ENCODE assay signal across 17 cellular contexts in the genomic region with DNA sequence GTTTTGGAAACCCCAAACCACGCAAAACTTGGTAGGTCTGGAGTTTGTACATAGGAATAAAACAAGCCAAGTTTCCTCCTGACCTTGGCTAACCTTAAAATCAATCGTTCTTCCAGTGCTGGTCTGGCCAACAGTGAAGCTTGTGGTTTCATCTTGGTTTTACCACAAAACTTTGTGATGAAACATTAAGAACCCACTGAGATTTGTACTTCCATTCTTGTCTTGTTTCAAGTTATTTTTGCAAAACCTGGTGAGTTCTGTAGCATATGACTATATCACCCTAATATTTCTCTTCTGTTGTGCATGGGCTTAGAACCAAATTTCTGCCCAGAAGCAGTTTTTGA. TPM values are rescaled to one million over a fixed set of nuclear protein-coding genes. Genes with fewer than 3 reads are reported as not detected.
A peak's percentile ranks its signal among the peaks of the same experiment; 100 is the strongest.
DNase-seq lines count a peak whose midpoint lies in the region; TF ChIP-seq lines count a peak whose summit lies in the region.
"Had no signal": no experiment of that assay in that cellular context is flagged by ENCODE, and none has a peak within 500 bp of the region (broad histone marks: within the 10 kb centered on the region; RNA-seq: fewer than 3 reads in every experiment).

No MANE protein-coding gene starts in this region.

- peak; percentile 37 for DNase-seq in AG04449 (ENCODE audit: low read depth, low spot score)
- peak; percentile 10 for DNase-seq in HT1080 (ENCODE audit: low read depth)
- DNase-seq in glomerular visceral epithelial cell (ENCODE audit: extremely low spot score) = peak; percentile 51
- no peak for DNase-seq in RWPE1 (ENCODE audit: low spot score)
- DNase-seq in NCI-H526 (lab: John Stamatoyannopoulos, UW) = no peak
- DNase-seq in A172 (ENCODE audit: low spot score) = no peak
- DNase-seq in GF-D8 (lab: John Stamatoyannopoulos, UW) = no peak
- DNase-seq: activated CD4-positive, alpha-beta T cell treated with anti-CD3 and anti-CD28 coated beads for 1 hour; activated gamma-delta T cell treated with Interleukin-2 at 50 U/mL for 16 hours; effector CD4-positive, alpha-beta T cell; left lung; Right ventricle myocardium superior; stimulated activated CD4-positive, alpha-beta T cell treated with anti-CD3 and anti-CD28 coated beads, Interleukin-12 subunit alpha, Interleukin-12 subunit beta, amount 100 ng/mL, for 4 hours; stimulated activated naive CD8-positive, alpha-beta T cell treated with anti-CD3 and anti-CD28 coated beads, Interleukin-15, amount 100 ng/mL, for 72 hours; T-helper 2 cell; uterus had no signal

- POLR2A ChIA-PET in AG04449 (lab: Yijun Ruan, JAX) = no interaction called here
- POLR2A ChIA-PET in RWPE1 (lab: Yijun Ruan, JAX; ENCODE audit: low non-redundant PET) = no interaction called here

- CTCF ChIA-PET in AG04449 (lab: Yijun Ruan, JAX) (interaction anchor here (0.9 to 7.2 kb wide), 9 partner anchors 8 to 681 kb away, joined by 3 to 122 read pairs (median 4); no protein-coding TSS in a partner anchor), RWPE1 (lab: Yijun Ruan, JAX) (interaction anchor here (1.0 kb wide), 1 partner anchor 663 kb away, joined by 4 read pairs; no protein-coding TSS in a partner anchor)

- H3K4me3 ChIP-seq in AG04449 (ENCODE audit: low read depth, low read length) = no peak overlapping the region
- H3K4me3 ChIP-seq: left lung, uterus had no signal

- no peak for TF ChIP-seq CTCF in AG04449 (IDR thresholded peaks at IDR 0.05; ENCODE audit: insufficient read depth, low read length, missing control alignments)
- TF ChIP-seq CTCF in VCaP (conservative IDR thresholded peaks at IDR 0.05) = no peak
- TF ChIP-seq CTCF in RWPE1 (conservative IDR thresholded peaks at IDR 0.05; ENCODE audit: low read depth) = no peak

- H3K27ac ChIP-seq in VCaP (peak overlapping the region; percentile 38; the same call in 1 of the 2 replicates), RWPE1 (no peak overlapping the region)
- H3K27ac ChIP-seq: uterus had no signal

RNA-seq across cellular contexts. Expression of a gene that starts 26.4 kb away (rescaled TPM):
- total RNA-seq in HT1080 (2014; rRNA removed; shearing (Covaris generic)) = 3.9 and 5.8 TPM in 2 replicates
- polyA plus RNA-seq in HT1080 (2015; cell fraction: cytosol; rRNA removed) = 4.1 and 4.8 TPM in 2 replicates
- 3.9 and 5.1 TPM in 2 replicates for polyA plus RNA-seq in HT1080 (2015; cell fraction: nucleus; rRNA removed)
- total RNA-seq in A172 (2014; rRNA removed; shearing (Covaris generic)) = 1.4 and 3.2 TPM in 2 replicates
- total RNA-seq: Right ventricle myocardium superior had no signal

Comparison
In these comparisons a context has a peak if more than half of its experiments do, and no peak if none do; other contexts are left out.
1. DNase-seq: peak in AG04449 (single experiment), HT1080 (single experiment) and glomerular visceral epithelial cell (single experiment); none in RWPE1 (single experiment), NCI-H526 (0 of 2), A172 (single experiment) and GF-D8 (single experiment).